ENCODE assay signal across 6 cellular contexts in the genomic region with DNA sequence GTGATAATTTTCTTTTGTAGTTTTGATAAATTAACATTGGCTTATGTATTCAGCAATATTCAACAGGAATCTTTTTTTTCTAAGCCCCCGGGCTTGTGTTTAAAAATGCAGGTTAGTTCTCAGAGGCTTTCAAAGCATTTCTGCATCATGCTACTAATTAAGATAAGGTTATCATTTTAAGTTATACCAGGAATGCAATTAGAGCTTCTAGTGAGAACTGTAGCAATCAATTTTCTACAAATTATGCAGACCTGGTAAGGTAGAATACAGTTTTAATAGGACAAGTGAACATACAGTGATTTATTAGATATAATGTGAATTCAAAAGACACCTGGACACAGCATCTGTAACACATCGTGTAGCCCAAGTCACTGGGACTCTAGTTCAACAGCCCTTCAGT.
"Had no signal": no experiment of that assay in that cellular context is flagged by ENCODE, and none has a peak within 500 bp of the region (broad histone marks: within the 10 kb centered on the region; RNA-seq: fewer than 3 reads in every experiment).

No MANE protein-coding gene starts in this region.

- DNase-seq: GM23248, GOT3, H7, HFFc6, IMR-90 had no signal

- H3K27ac Mint-ChIP-seq: HFFc6 had no signal

- H3K4me3 Mint-ChIP-seq: HFFc6 had no signal

- ATAC-seq: HCT116 had no signal

- H3K9me3 Mint-ChIP-seq: HFFc6 had no signal
